Comparison of ENCODE assay signal across 11 cellular contexts in genomic region chr1:236120725-236121153, GRCh38. TPM values are rescaled to one million over a fixed set of nuclear protein-coding genes. Genes with fewer than 3 reads are reported as not detected.
DNase-seq lines count a peak whose midpoint lies in the region; ATAC-seq and TF ChIP-seq lines count a peak whose summit lies in the region.
"Had no signal": no experiment of that assay in that cellular context is flagged by ENCODE, and none has a peak within 500 bp of the region (broad histone marks: within the 10 kb centered on the region; RNA-seq: fewer than 3 reads in every experiment).

No MANE protein-coding gene starts in this region.

- H2AFZ ChIP-seq in SK-N-SH (ENCODE audit: low read depth) (peak overlapping the region; percentile 59; the same call in 1 of the 2 replicates), Karpas-422 (ENCODE audit: low read length) (no peak overlapping the region), neural progenitor cell (replicated peaks) (peak overlapping the region; percentile 72)

- no peak for DNase-seq in SK-N-SH
- DNase-seq in Karpas-422: no peak
- no peak for DNase-seq in neural progenitor cell (ENCODE audit: low spot score)
- DNase-seq in hypothalamus (lab: John Stamatoyannopoulos, UW): no peak
- DNase-seq: IMR-90, trophoblast cell had no signal

- CTCF ChIA-PET in SK-N-SH (lab: Yijun Ruan, JAX): interaction anchor here (1.0 kb wide), 1 partner anchor 10 kb away, joined by 3 read pairs; no protein-coding TSS in a partner anchor

- WGBS in SK-N-SH (ENCODE audit: low lambda C conversion rate): 62% methylated on average over 10 of the region's 10 CpGs

- TF ChIP-seq RAD21 in SK-N-SH (IDR thresholded peaks at IDR 0.05; ENCODE audit: low read length): no peak

- H3K36me3 Mint-ChIP-seq in neural progenitor cell: no peaks in the 10 kb centered on the region

- H3K4me1 Mint-ChIP-seq in neural progenitor cell: peaks cover 9% of the 10 kb centered on the region

- no peaks in the 10 kb centered on the region for H3K4me1 ChIP-seq in SK-N-SH (ENCODE audit: control insufficient read depth in 1 of 2, insufficient read depth in 2 of 2, low read depth in 1 of 2, low read length in 1 of 2)
- H3K4me1 ChIP-seq in Karpas-422 (ENCODE audit: low read length): peaks cover 7% of the 10 kb centered on the region
- H3K4me1 ChIP-seq in neural progenitor cell: peaks cover 5% of the 10 kb centered on the region

- TF ChIP-seq CTCF in SK-N-SH (IDR thresholded peaks at IDR 0.05) (no peak), neural progenitor cell (IDR thresholded peaks at IDR 0.05) (no peak)

- H3K9ac ChIP-seq in SK-N-SH (no peak overlapping the region), Karpas-422 (ENCODE audit: low read length) (no peak overlapping the region), neural progenitor cell (no peak overlapping the region)

- H3K27ac ChIP-seq in SK-N-SH (ENCODE audit: low read depth in 2 of 2, low read length in 1 of 2) (no peak overlapping the region), Karpas-422 (ENCODE audit: low read length) (no peak overlapping the region), neural progenitor cell (no peak overlapping the region)
- H3K27ac ChIP-seq: 22Rv1 had no signal

- H3K9me3 Mint-ChIP-seq in neural progenitor cell: no peaks in the 10 kb centered on the region

- no peak overlapping the region for H3K4me2 ChIP-seq in SK-N-SH
- H3K4me2 ChIP-seq in Karpas-422 (ENCODE audit: low read depth, low read length, poor library complexity, severe bottlenecking): peak overlapping the region; percentile 5
- H3K4me2 ChIP-seq in neural progenitor cell: no peak overlapping the region

- H4K20me1 ChIP-seq in SK-N-SH (ENCODE audit: insufficient read depth) (no peaks in the 10 kb centered on the region), Karpas-422 (ENCODE audit: insufficient read depth, low read depth, low read length) (no peaks in the 10 kb centered on the region), neural progenitor cell (ENCODE audit: low read depth) (no peaks in the 10 kb centered on the region)

- H3K27me3 ChIP-seq in SK-N-SH (ENCODE audit: insufficient read depth): no peaks in the 10 kb centered on the region
- 0 out of 2 replicates have a peak, but pooled peaks cover 4% of the 10 kb centered on the region for H3K27me3 ChIP-seq in Karpas-422 (ENCODE audit: low read length)
- H3K27me3 ChIP-seq in neural progenitor cell: no peaks in the 10 kb centered on the region

- H3K4me3 ChIP-seq in SK-N-SH (ENCODE audit: low read depth in 2 of 2, low read length in 1 of 2): no peak overlapping the region
- no peak overlapping the region for H3K4me3 ChIP-seq in Karpas-422 (ENCODE audit: low read length)
- H3K4me3 ChIP-seq in neural progenitor cell: no peak overlapping the region

- H3K9me2 ChIP-seq in SK-N-SH (no peaks in the 10 kb centered on the region), Karpas-422 (replicated peaks; ENCODE audit: insufficient read depth, low read length) (no peaks in the 10 kb centered on the region)

- H3F3A ChIP-seq in SK-N-SH (replicated peaks; ENCODE audit: insufficient read depth) (no peaks in the 10 kb centered on the region), neural progenitor cell (ENCODE audit: low read depth) (no peaks in the 10 kb centered on the region)

- no peak overlapping the region for H3K27ac Mint-ChIP-seq in neural progenitor cell

- ATAC-seq in SK-N-SH treated with all-trans-retinoic acid at 6 μM for 48 hours (no peak), GM21576 (IDR thresholded peaks at IDR 0.05; ENCODE audit: unreplicated experiment) (peak; percentile 57), GM18520 (IDR thresholded peaks at IDR 0.05; ENCODE audit: unreplicated experiment) (no peak), HG02970 (IDR thresholded peaks at IDR 0.05; ENCODE audit: low FRiP score, unreplicated experiment) (no peak)

- no peak for TF ChIP-seq EP300 in SK-N-SH (IDR thresholded peaks at IDR 0.05; ENCODE audit: borderline replicate concordance in 1 of 2, low read depth in 1 of 2, low read length in 1 of 2)

- POLR2A ChIA-PET in SK-N-SH (lab: Yijun Ruan, JAX): no interaction called here

- no peaks in the 10 kb centered on the region for H3K36me3 ChIP-seq in SK-N-SH (replicated peaks in 1 of 2; ENCODE audit: control insufficient read depth in 1 of 2, insufficient read depth in 2 of 2, low read length in 1 of 2)
- H3K36me3 ChIP-seq in Karpas-422 (ENCODE audit: insufficient read depth, low read length): no peaks in the 10 kb centered on the region
- H3K36me3 ChIP-seq in neural progenitor cell: no peaks in the 10 kb centered on the region

- H3K79me2 ChIP-seq in SK-N-SH (ENCODE audit: insufficient read depth): no peaks in the 10 kb centered on the region
- no peaks in the 10 kb centered on the region for H3K79me2 ChIP-seq in Karpas-422 (ENCODE audit: low read length)
- no peaks in the 10 kb centered on the region for H3K79me2 ChIP-seq in neural progenitor cell (ENCODE audit: low read depth)

- H3K27me3 Mint-ChIP-seq in neural progenitor cell (ENCODE audit: insufficient read depth, low read depth): peaks cover 12% of the 10 kb centered on the region

- H3K9me3 ChIP-seq in SK-N-SH (no peaks in the 10 kb centered on the region), Karpas-422 (ENCODE audit: low read length) (no peaks in the 10 kb centered on the region), neural progenitor cell (ENCODE audit: low read depth) (no peaks in the 10 kb centered on the region)

- no peak overlapping the region for H3K4me3 Mint-ChIP-seq in neural progenitor cell

TF ChIP-seq in SK-N-SH, 30 proteins besides CTCF, POLR2A, EP300 and RAD21:
- no peak for TF ChIP-seq POLR2AphosphoS5 (IDR thresholded peaks at IDR 0.05; ENCODE audit: low read depth, low read length)
- no peak for TF ChIP-seq GABPA (IDR thresholded peaks at IDR 0.05; ENCODE audit: low read depth)
- no peak for TF ChIP-seq JUND (IDR thresholded peaks at IDR 0.05)
- no peak for TF ChIP-seq USF2 (IDR thresholded peaks at IDR 0.05; ENCODE audit: borderline replicate concordance, low read depth, low read length)
- no peak for TF ChIP-seq NFIC (IDR thresholded peaks at IDR 0.05; ENCODE audit: borderline replicate concordance)
- no peak for TF ChIP-seq ELF1 (IDR thresholded peaks at IDR 0.05)

TF ChIP-seq in SK-N-SH treated with all-trans-retinoic acid at 6 μM for 48 hours, 23 proteins besides CTCF, POLR2A, EP300 and RAD21 (continues in another document):
- TF ChIP-seq POU6F1 (CRISPR knock-in tag; IDR thresholded peaks at IDR 0.05; ENCODE audit: borderline replicate concordance, low read depth) (no peak), ZC3H10 (CRISPR knock-in tag; IDR thresholded peaks at IDR 0.05) (no peak), ZFP3 (CRISPR knock-in tag; IDR thresholded peaks at IDR 0.05) (no peak), BACH2 (CRISPR knock-in tag; IDR thresholded peaks at IDR 0.05; ENCODE audit: borderline replicate concordance) (no peak), OSR1 (CRISPR knock-in tag; IDR thresholded peaks at IDR 0.05) (no peak), ESRRG (CRISPR knock-in tag; IDR thresholded peaks at IDR 0.05) (no peak), CSDC2 (CRISPR knock-in tag; IDR thresholded peaks at IDR 0.05) (no peak), ZNF8 (CRISPR knock-in tag; IDR thresholded peaks at IDR 0.05) (no peak), ISL1 (CRISPR knock-in tag; IDR thresholded peaks at IDR 0.05) (no peak), ZNF70 (CRISPR knock-in tag; IDR thresholded peaks at IDR 0.05) (no peak), TCF4 (CRISPR knock-in tag; IDR thresholded peaks at IDR 0.05; ENCODE audit: borderline replicate concordance) (no peak), PATZ1 (CRISPR knock-in tag; IDR thresholded peaks at IDR 0.05; ENCODE audit: borderline replicate concordance) (no peak), RARB (CRISPR knock-in tag; IDR thresholded peaks at IDR 0.05) (no peak), PPARA (CRISPR knock-in tag; IDR thresholded peaks at IDR 0.05; ENCODE audit: borderline replicate concordance) (no peak), ARNTL (CRISPR knock-in tag; IDR thresholded peaks at IDR 0.05; ENCODE audit: borderline replicate concordance, low read depth) (no peak)

RNA-seq across cellular contexts. Expression of gene GPR137B, which starts 21.6 kb away (rescaled TPM):
- 4.9 and 7.0 TPM in 2 replicates for polyA plus RNA-seq in SK-N-SH (2012; rRNA removed)
- 9.9 and 10.6 TPM in 2 replicates for polyA plus RNA-seq in SK-N-SH (2012; cell fraction: cytosol; rRNA removed)
- polyA plus RNA-seq in SK-N-SH (2012; cell fraction: nucleus; rRNA removed): 2.9 and 4.0 TPM in 2 replicates
- 10.5 and 26.8 TPM in 2 replicates for total RNA-seq in Karpas-422 (2014; rRNA removed; shearing (Covaris generic); ENCODE audit: low replicate concordance)
- 4.3 and 4.5 TPM in 2 replicates for total RNA-seq in neural progenitor cell (ENCODE audit: low replicate concordance)

RNA-seq across cellular contexts. Expression of gene NID1, which starts 55.8 kb away (rescaled TPM):
- 49.3 and 74.3 TPM in 2 replicates for polyA plus RNA-seq in SK-N-SH (2012; rRNA removed)
- polyA plus RNA-seq in SK-N-SH (2012; cell fraction: cytosol; rRNA removed): 45.2 and 58.2 TPM in 2 replicates
- polyA plus RNA-seq in SK-N-SH (2012; cell fraction: nucleus; rRNA removed): 49.9 and 56.5 TPM in 2 replicates
- not detected in 2 replicates for total RNA-seq in Karpas-422 (2014; rRNA removed; shearing (Covaris generic); ENCODE audit: low replicate concordance)
- total RNA-seq in neural progenitor cell (ENCODE audit: low replicate concordance): 32.5 and 42.7 TPM in 2 replicates

Comparison
In these comparisons a context has a peak if more than half of its experiments do, and no peak if none do; other contexts are left out.
1. RNA of gene NID1, which starts 55.8 kb away (total RNA-seq): 32.5 to 42.7 TPM in neural progenitor cell; not detected in Karpas-422; every median in the first group is over 10 times any median in the second.